In genomic region chr15:62417444-62417843, GRCh38 we compare ENCODE assay signal across 28 cellular contexts. TPM values are rescaled to one million over a fixed set of nuclear protein-coding genes. Genes with fewer than 3 reads are reported as not detected.
DNase-seq lines count a peak whose midpoint lies in the region; ATAC-seq and TF ChIP-seq lines count a peak whose summit lies in the region.
"Had no signal": no experiment of that assay in that cellular context is flagged by ENCODE, and none has a peak within 500 bp of the region (broad histone marks: within the 10 kb centered on the region; RNA-seq: fewer than 3 reads in every experiment).

No MANE protein-coding gene starts in this region.

- H2BK5ac ChIP-seq in mesenchymal stem cell (ENCODE audit: low read depth, low read length, poor library complexity, severe bottlenecking), result no peak overlapping the region

- intact Hi-C loops in esophagus muscularis mucosa (cut with DNase I), result no loop called here

- peak overlapping the region; percentile 52 for H2AK5ac ChIP-seq in mesenchymal stem cell (ENCODE audit: low read length, severe bottlenecking)

- no peak overlapping the region for H3K4me2 ChIP-seq in mesenchymal stem cell (ENCODE audit: low read length, poor library complexity, severe bottlenecking)

- H2BK12ac ChIP-seq in mesenchymal stem cell (ENCODE audit: low read length in 2 of 2), result no peak overlapping the region

- no peak overlapping the region for H2AFZ ChIP-seq in mesenchymal stem cell (ENCODE audit: low read depth, low read length)

- peaks cover 17% of the 10 kb centered on the region for H3K4me1 Mint-ChIP-seq in chondrocyte (ENCODE audit: low read depth)
- H3K4me1 Mint-ChIP-seq: activated B cell treated with CpG ODN at 0.5 μM for 24 hours; activated naive CD8-positive, alpha-beta T cell treated with anti-CD3 and anti-CD28 coated beads for 36 hours had no signal

- TF ChIP-seq EP300 in esophagus muscularis mucosa (IDR thresholded peaks at IDR 0.05), result no peak

- no peaks in the 10 kb centered on the region for H3K36me3 Mint-ChIP-seq in chondrocyte (ENCODE audit: low read depth)
- H3K36me3 Mint-ChIP-seq: activated naive CD8-positive, alpha-beta T cell treated with anti-CD3 and anti-CD28 coated beads for 36 hours had no signal

- no peak overlapping the region for H2BK120ac ChIP-seq in mesenchymal stem cell (ENCODE audit: low read depth, low read length)

- H3K14ac ChIP-seq in mesenchymal stem cell (ENCODE audit: low read length in 2 of 2), result no peak overlapping the region

- H3K4ac ChIP-seq in mesenchymal stem cell (ENCODE audit: low read depth in 1 of 2, low read length in 2 of 2), result no peak overlapping the region

- no peak for TF ChIP-seq POLR2A in esophagus muscularis mucosa (IDR thresholded peaks at IDR 0.05; ENCODE audit: low read depth)

- H3K27ac Mint-ChIP-seq in chondrocyte (ENCODE audit: unreplicated experiment), result peak overlapping the region; percentile 55
- H3K27ac Mint-ChIP-seq: activated B cell treated with CpG ODN at 0.5 μM for 24 hours; activated naive CD8-positive, alpha-beta T cell treated with anti-CD3 and anti-CD28 coated beads for 36 hours; activated T-helper 2 cell treated with anti-CD3 and anti-CD28 coated beads, Interferon-gamma antibody, Interleukin-2, Interleukin-4, amounts not matched to agents 10 μg/mL and 5 μg/mL and 100 μg/mL, durations not matched to agents 14 hours and 24 hours and 36 hours; stimulated activated naive CD8-positive, alpha-beta T cell treated with anti-CD3 and anti-CD28 coated beads, Interleukin-15, Interleukin-2, amounts not matched to agents 100 ng/mL and 50 ng/mL, for 24 hours; T-helper 2 cell treated with Interferon-gamma antibody and Interleukin-4, amounts not matched to agents 5 μg/mL and 100 μg/mL, for 36 hours; type B pancreatic cell had no signal

- H2BK15ac ChIP-seq in mesenchymal stem cell (ENCODE audit: low read depth, poor library complexity, severe bottlenecking), result no peak overlapping the region

- H3K9me3 ChIP-seq in mesenchymal stem cell (ENCODE audit: control insufficient read depth, low read length) (no peaks in the 10 kb centered on the region), esophagus muscularis mucosa (no peaks in the 10 kb centered on the region)

- no peak for TF ChIP-seq CTCF in AG10803 (conservative IDR thresholded peaks at IDR 0.05; ENCODE audit: low read length)
- no peak for TF ChIP-seq CTCF in chondrocyte (IDR thresholded peaks at IDR 0.05)
- TF ChIP-seq CTCF in esophagus muscularis mucosa (IDR thresholded peaks at IDR 0.05), result no peak

- H3K27me3 Mint-ChIP-seq in chondrocyte (ENCODE audit: low read depth), result no peaks in the 10 kb centered on the region
- H3K27me3 Mint-ChIP-seq: type B pancreatic cell had no signal

- H3K18ac ChIP-seq in mesenchymal stem cell (ENCODE audit: low read depth in 1 of 2, low read length in 2 of 2), result no peak overlapping the region

- no peak overlapping the region for H3K9ac ChIP-seq in mesenchymal stem cell (ENCODE audit: low read length)

- H4K91ac ChIP-seq in mesenchymal stem cell (ENCODE audit: low read length), result no peak overlapping the region

- peaks cover 4% of the 10 kb centered on the region for H3K9me3 Mint-ChIP-seq in chondrocyte (ENCODE audit: low read depth)
- H3K9me3 Mint-ChIP-seq: activated naive CD8-positive, alpha-beta T cell treated with anti-CD3 and anti-CD28 coated beads for 36 hours; activated T-helper 2 cell treated with anti-CD3 and anti-CD28 coated beads, Interferon-gamma antibody, Interleukin-2, Interleukin-4, amounts not matched to agents 10 μg/mL and 5 μg/mL and 100 μg/mL, durations not matched to agents 14 hours and 24 hours and 36 hours; stimulated activated naive CD8-positive, alpha-beta T cell treated with anti-CD3 and anti-CD28 coated beads, Interleukin-15, Interleukin-2, amounts not matched to agents 100 ng/mL and 50 ng/mL, for 24 hours; T-helper 2 cell treated with Interferon-gamma antibody and Interleukin-4, amounts not matched to agents 5 μg/mL and 100 μg/mL, for 36 hours; type B pancreatic cell had no signal

- H3K36me3 ChIP-seq in mesenchymal stem cell (ENCODE audit: control insufficient read depth in 1 of 2, insufficient read depth in 2 of 2, low read depth in 1 of 2, low read length in 2 of 2), result no peaks in the 10 kb centered on the region
- no peaks in the 10 kb centered on the region for H3K36me3 ChIP-seq in esophagus muscularis mucosa
- H3K36me3 ChIP-seq: cardiac muscle cell had no signal

- H3K27ac ChIP-seq in mesenchymal stem cell (ENCODE audit: low read length, poor library complexity, severe bottlenecking) (no peak overlapping the region), esophagus muscularis mucosa (replicated peaks in 1 of 4) (no peak overlapping the region)
- H3K27ac ChIP-seq: cardiac muscle cell, RWPE1, SK-N-MC had no signal

- no peak overlapping the region for H3K4me3 Mint-ChIP-seq in chondrocyte (ENCODE audit: unreplicated experiment)
- H3K4me3 Mint-ChIP-seq: activated B cell treated with CpG ODN at 0.5 μM for 24 hours; activated naive CD8-positive, alpha-beta T cell treated with anti-CD3 and anti-CD28 coated beads for 36 hours; stimulated activated naive CD8-positive, alpha-beta T cell treated with anti-CD3 and anti-CD28 coated beads, Interleukin-15, Interleukin-2, amounts not matched to agents 100 ng/mL and 50 ng/mL, for 24 hours; T-helper 2 cell treated with Interferon-gamma antibody and Interleukin-4, amounts not matched to agents 5 μg/mL and 100 μg/mL, for 36 hours; type B pancreatic cell had no signal

- no peaks in the 10 kb centered on the region for H3K27me3 ChIP-seq in mesenchymal stem cell (ENCODE audit: control insufficient read depth in 1 of 2, insufficient read depth in 1 of 2, low read length in 2 of 2)
- H3K27me3 ChIP-seq in esophagus muscularis mucosa, result no peaks in the 10 kb centered on the region

- H3K4me1 ChIP-seq in mesenchymal stem cell (ENCODE audit: control insufficient read depth, insufficient read depth, low read depth, low read length) (peaks cover 12% of the 10 kb centered on the region), esophagus muscularis mucosa (peaks cover 5 to 19% (median 11%) of the 10 kb centered on the region in 4 donors)

- H3K4me3 ChIP-seq in AG10803 (ENCODE audit: low read length), result no peak overlapping the region
- H3K4me3 ChIP-seq in mesenchymal stem cell (ENCODE audit: insufficient read depth in 1 of 2, low read depth in 1 of 2, low read length in 2 of 2), result no peak overlapping the region
- no peak overlapping the region for H3K4me3 ChIP-seq in esophagus muscularis mucosa
- H3K4me3 ChIP-seq: cardiac muscle cell, K562, SK-N-MC had no signal

- no peak overlapping the region for H3K23ac ChIP-seq in mesenchymal stem cell (ENCODE audit: low read length in 2 of 2)

- no peak for ATAC-seq in GM19023 (IDR thresholded peaks at IDR 0.05; ENCODE audit: unreplicated experiment)
- ATAC-seq: K562 had no signal

- 92% methylated on average over 3 of the region's 3 CpGs for WGBS in mesenchymal stem cell
- WGBS in esophagus muscularis mucosa, result 83% methylated on average over 3 of the region's 3 CpGs

- no peak overlapping the region for H4K8ac ChIP-seq in mesenchymal stem cell (ENCODE audit: low read length)

- DNase-seq in AG10803 (ENCODE audit: low read depth), result peak; percentile 35
- DNase-seq in HT1080 (ENCODE audit: low read depth), result peak; percentile 10
- no peak for DNase-seq in chondrocyte (ENCODE audit: low spot score)
- no peak for DNase-seq in mesenchymal stem cell
- no peak for DNase-seq in nucleus accumbens (lab: John Stamatoyannopoulos, UW)
- no peak for DNase-seq in esophagus muscularis mucosa (ENCODE audit: extremely low spot score)
- no peak for DNase-seq in NCI-H128 (lab: John Stamatoyannopoulos, UW; ENCODE audit: unreplicated experiment)
- DNase-seq: 8988T; activated B cell treated with CpG ODN at 0.5 μM for 24 hours; activated CD4-positive, alpha-beta T cell treated with anti-CD3 and anti-CD28 coated beads, Interleukin-2, amount 50 U/mL, for 4 hours; activated CD8-positive, alpha-beta memory T cell treated with anti-CD3 and anti-CD28 coated beads, Interleukin-2, amount 50 U/mL, for 48 hours; activated naive CD8-positive, alpha-beta T cell treated with anti-CD3 and anti-CD28 coated beads for 36 hours; dermis blood vessel endothelial cell; DMS79; mammary epithelial cell; NCI-H1436 treated with DMSO at 0.1 percent for 48 hours; NCI-H2171 treated with DMSO at 0.1 percent for 48 hours; NCI-H526 treated with DMSO at 0.1 percent for 48 hours; stimulated activated CD4-positive, alpha-beta T cell treated with anti-CD3 and anti-CD28 coated beads, Interleukin-12 subunit alpha, Interleukin-12 subunit beta, amount 100 ng/mL, for 4 hours had no signal

- peaks cover 33% of the 10 kb centered on the region for H3K79me1 ChIP-seq in mesenchymal stem cell (replicated peaks; ENCODE audit: low read length, poor library complexity, severe bottlenecking)

RNA-seq across cellular contexts. Expression of gene TLN2, which starts 27.1 kb away (rescaled TPM):
- total RNA-seq in HT1080 (2014; rRNA removed; shearing (Covaris generic)), result 32.9 and 34.2 TPM in 2 replicates
- polyA plus RNA-seq in HT1080 (2015; cell fraction: cytosol; rRNA removed), result 12.8 and 18.0 TPM in 2 replicates
- polyA plus RNA-seq in HT1080 (2015; cell fraction: nucleus; rRNA removed), result 18.2 and 25.5 TPM in 2 replicates
- total RNA-seq in chondrocyte, result 11.2 to 17.3 TPM (median 11.8 TPM) in 3 replicates
- 5.9 TPM for polyA plus RNA-seq in mesenchymal stem cell (2013, experiment 1 of 2)
- 6.0 TPM for polyA plus RNA-seq in mesenchymal stem cell (2013, experiment 2 of 2)
- 10 to 100 TPM; 11.2 to 20.0 (median 15.1) TPM for total RNA-seq in esophagus muscularis mucosa

Comparison
In these comparisons a context has a peak if more than half of its experiments do, and no peak if none do; other contexts are left out.
1. DNase-seq: peak in AG10803 (single experiment) and HT1080 (single experiment); none in chondrocyte (single experiment), mesenchymal stem cell (single experiment), nucleus accumbens (0 of 56), esophagus muscularis mucosa (single experiment) and NCI-H128 (single experiment).